ENCODE assay signal across 8 cellular contexts in genomic region chr11:108958446-108959123, GRCh38.
DNase-seq lines count a peak whose midpoint lies in the region; ATAC-seq, FAIRE-seq and TF ChIP-seq lines count a peak whose summit lies in the region.

No MANE protein-coding gene starts in this region.

- dilution Hi-C loops in endothelial cell of umbilical vein (cut with MboI; ENCODE audit: extremely low pct_ligation_motif_present, low sequenced_read_pairs) = no loop called here

- peak; percentile 55 for ATAC-seq in GM21381 (IDR thresholded peaks at IDR 0.05; ENCODE audit: unreplicated experiment)

- no peaks in the 10 kb centered on the region for H3K27me3 ChIP-seq in endothelial cell of umbilical vein (ENCODE audit: control insufficient read depth in 2 of 2, insufficient read depth in 2 of 2, low read length in 2 of 2)
- no peaks in the 10 kb centered on the region for H3K27me3 ChIP-seq in suprapubic skin

- H3K9ac ChIP-seq in endothelial cell of umbilical vein (replicated peaks; ENCODE audit: extremely low read depth, insufficient read depth, low read length) = no peak overlapping the region

- H3K27ac ChIP-seq in endothelial cell of umbilical vein (ENCODE audit: insufficient read depth, low read depth, low read length) = peak overlapping the region; percentile 23
- no peak overlapping the region for H3K27ac ChIP-seq in suprapubic skin

- H3K9me3 ChIP-seq in endothelial cell of umbilical vein (replicated peaks; ENCODE audit: control insufficient read depth, insufficient read depth, low read length) (no peaks in the 10 kb centered on the region), suprapubic skin (no peaks in the 10 kb centered on the region)

- intact Hi-C loops in endothelial cell of umbilical vein (cut with micrococcal nuclease) = loop anchor here (1.0 kb wide), 1 partner anchor 28 kb away; no protein-coding TSS in a partner anchor

- CTCF ChIA-PET in endothelial cell of umbilical vein (lab: Charles Lee) = interaction anchor here (0.7 to 1.3 kb wide), 7 partner anchors 9 to 261 kb away, joined by 3 to 6 read pairs (median 3); no protein-coding TSS in a partner anchor

- POLR2A ChIA-PET in endothelial cell of umbilical vein (lab: Charles Lee) = interaction anchor here (0.7 kb wide), 1 partner anchor 36 kb away, joined by 4 read pairs; no protein-coding TSS in a partner anchor

- peak; percentile 78 for FAIRE-seq in endothelial cell of umbilical vein (lab: Jason Lieb, UNC)

- no peaks in the 10 kb centered on the region for H3K36me3 ChIP-seq in endothelial cell of umbilical vein (ENCODE audit: control insufficient read depth in 2 of 2, extremely low read depth in 1 of 2, insufficient read depth in 2 of 2, low read length in 2 of 2)
- no peaks in the 10 kb centered on the region for H3K36me3 ChIP-seq in suprapubic skin

- TF ChIP-seq CTCF in AG10803 (conservative IDR thresholded peaks at IDR 0.05; ENCODE audit: low read length) = no peak
- TF ChIP-seq CTCF in endothelial cell of umbilical vein (IDR thresholded peaks at IDR 0.05; ENCODE audit: extremely low read depth in 1 of 2, insufficient read depth in 1 of 2, low read depth in 1 of 2, low read length in 2 of 2) = no peak
- no peak for TF ChIP-seq CTCF in suprapubic skin (IDR thresholded peaks at IDR 0.05)

- H3K4me3 ChIP-seq in AG10803 (ENCODE audit: low read length) = no peak overlapping the region
- H3K4me3 ChIP-seq in endothelial cell of umbilical vein (replicated peaks in 1 of 3; ENCODE audit: insufficient read depth in 1 of 3, low read depth in 1 of 3, low read length in 3 of 3) = no peak overlapping the region
- H3K4me3 ChIP-seq in suprapubic skin = no peak overlapping the region

- 75% methylated on average over 5 of the region's 5 CpGs for WGBS in suprapubic skin

- DNase-seq in AG10803 (ENCODE audit: low read depth) = peak; percentile 68
- peak; percentile 84 for DNase-seq in LHCN-M2 (ENCODE audit: low read depth)
- peak; percentile 54 for DNase-seq in endothelial cell of umbilical vein (ENCODE audit: low read depth, low spot score)
- DNase-seq in cerebellum (ENCODE audit: low spot score) = no peak
- no peak for DNase-seq in suprapubic skin (ENCODE audit: low spot score in 2 of 2)
- no peak for DNase-seq in NCI-H2081 (lab: John Stamatoyannopoulos, UW)
- no peak for DNase-seq in pons (ENCODE audit: low spot score)

- H2AFZ ChIP-seq in endothelial cell of umbilical vein (ENCODE audit: low read depth, low read length) = no peak overlapping the region

- TF ChIP-seq POLR2A in endothelial cell of umbilical vein (IDR thresholded peaks at IDR 0.05; ENCODE audit: low read depth, low read length) = no peak
- no peak for TF ChIP-seq POLR2A in suprapubic skin (IDR thresholded peaks at IDR 0.05)

- H3K4me2 ChIP-seq in endothelial cell of umbilical vein (ENCODE audit: insufficient read depth, low read length) = peak overlapping the region; percentile 20

- BruUV-seq in endothelial cell of umbilical vein (replicated peaks; lab: Mats Ljungman, UMichigan) = no TSS peak

- no peaks in the 10 kb centered on the region for H4K20me1 ChIP-seq in endothelial cell of umbilical vein (replicated peaks; ENCODE audit: control insufficient read depth, extremely low read depth, insufficient read depth, low read length)

- no peak for TF ChIP-seq EP300 in suprapubic skin (IDR thresholded peaks at IDR 0.05)

- H3K9me1 ChIP-seq in endothelial cell of umbilical vein (replicated peaks; ENCODE audit: control insufficient read depth, extremely low read depth, insufficient read depth, low read length) = no peaks in the 10 kb centered on the region

- no peaks in the 10 kb centered on the region for H3K79me2 ChIP-seq in endothelial cell of umbilical vein (ENCODE audit: control insufficient read depth, insufficient read depth, low read length)

- peaks cover 21% of the 10 kb centered on the region for H3K4me1 ChIP-seq in endothelial cell of umbilical vein (ENCODE audit: control insufficient read depth, extremely low read depth, insufficient read depth, low read length)
- H3K4me1 ChIP-seq in suprapubic skin = no peaks in the 10 kb centered on the region

TF ChIP-seq in endothelial cell of umbilical vein, 7 proteins besides CTCF, POLR2A, EP300 and RAD21:
- TF ChIP-seq JUN (IDR thresholded peaks at IDR 0.05; ENCODE audit: borderline replicate concordance, insufficient read depth, insufficient read length, low read depth) = peak; percentile 39
- peak; percentile 76 for TF ChIP-seq FOS (IDR thresholded peaks at IDR 0.05; ENCODE audit: borderline replicate concordance, insufficient read depth, low read length)
- no peak for TF ChIP-seq MAX (IDR thresholded peaks at IDR 0.05; ENCODE audit: insufficient read depth, insufficient read length)
TF ChIP-seq in endothelial cell of umbilical vein: peak in this region for 2.

Comparison
In these comparisons a context has a peak if more than half of its experiments do, and no peak if none do; other contexts are left out.
1. DNase-seq: peak in AG10803 (single experiment), LHCN-M2 (single experiment) and endothelial cell of umbilical vein (single experiment); none in cerebellum (single experiment), suprapubic skin (0 of 2), NCI-H2081 (0 of 2) and pons (single experiment).